In genomic region chr2:150528861-150529801, GRCh38 we compare ENCODE assay signal across 8 cellular contexts. TPM values are rescaled to one million over a fixed set of nuclear protein-coding genes. Genes with fewer than 3 reads are reported as not detected.
DNase-seq lines count a peak whose midpoint lies in the region; TF ChIP-seq lines count a peak whose summit lies in the region.

No MANE protein-coding gene starts in this region.

- H3K27me3 ChIP-seq in H7 (ENCODE audit: control insufficient read depth, insufficient read depth, low read length) = no peaks in the 10 kb centered on the region

- H3K4me3 ChIP-seq in H7 (ENCODE audit: insufficient read depth, low read depth, low read length) (no peak overlapping the region), fibroblast of pulmonary artery (replicated peaks; ENCODE audit: low read depth, low read length) (no peak overlapping the region)
- H3K4me3 ChIP-seq in Jurkat, Clone E6-1 (ENCODE audit: low read length) = no peak overlapping the region

- no peak overlapping the region for H3K4me3 Mint-ChIP-seq in activated naive CD8-positive, alpha-beta T cell treated with anti-CD3 and anti-CD28 coated beads for 36 hours

- no peaks in the 10 kb centered on the region for H3K36me3 ChIP-seq in H7 (replicated peaks; ENCODE audit: control insufficient read depth, insufficient read depth, low read length)

- H3K36me3 Mint-ChIP-seq in activated naive CD8-positive, alpha-beta T cell treated with anti-CD3 and anti-CD28 coated beads for 36 hours = no peaks in the 10 kb centered on the region

- H3K9me3 Mint-ChIP-seq in activated naive CD8-positive, alpha-beta T cell treated with anti-CD3 and anti-CD28 coated beads for 36 hours = no peaks in the 10 kb centered on the region

- H3K4me1 Mint-ChIP-seq in activated naive CD8-positive, alpha-beta T cell treated with anti-CD3 and anti-CD28 coated beads for 36 hours = no peaks in the 10 kb centered on the region

- DNase-seq in GM03348 (ENCODE audit: low spot score) = peak; percentile 69
- peak; percentile 21 for DNase-seq in H7
- peak; percentile 33 for DNase-seq in Jurkat, Clone E6-1 (ENCODE audit: low read depth, low spot score)
- peak; percentile 80 for DNase-seq in fibroblast of pulmonary artery (ENCODE audit: low read depth)
- no peak for DNase-seq in activated CD4-positive, alpha-beta T cell treated with anti-CD3 and anti-CD28 coated beads, Interleukin-2, amount 50 U/mL, for 1 hour
- DNase-seq in activated CD8-positive, alpha-beta memory T cell treated with anti-CD3 and anti-CD28 coated beads for 24 hours = no peak
- DNase-seq in activated naive CD8-positive, alpha-beta T cell treated with anti-CD3 and anti-CD28 coated beads for 36 hours = no peak
- DNase-seq in putamen (ENCODE audit: low spot score) = no peak

- no peak for TF ChIP-seq CTCF in fibroblast of pulmonary artery (IDR thresholded peaks at IDR 0.05; ENCODE audit: low read length, missing control alignments)

- no peaks in the 10 kb centered on the region for H3K27me3 Mint-ChIP-seq in activated naive CD8-positive, alpha-beta T cell treated with anti-CD3 and anti-CD28 coated beads for 36 hours

- H3K27ac Mint-ChIP-seq in activated naive CD8-positive, alpha-beta T cell treated with anti-CD3 and anti-CD28 coated beads for 36 hours = no peak overlapping the region

RNA-seq across cellular contexts. Expression of gene RND3, which starts 41.7 kb away (rescaled TPM):
- total RNA-seq in H7 (2014; rRNA removed; shearing (Covaris generic)) = 53.3 and 76.6 TPM in 2 replicates
- not detected for polyA plus RNA-seq in Jurkat, Clone E6-1 (2012; ENCODE audit: insufficient read depth, insufficient read length)
- total RNA-seq in activated naive CD8-positive, alpha-beta T cell treated with anti-CD3 and anti-CD28 coated beads for 36 hours = not detected

Comparison
In these comparisons a context has a peak if more than half of its experiments do, and no peak if none do; other contexts are left out.
1. DNase-seq: peak in GM03348 (single experiment), H7 (single experiment), Jurkat, Clone E6-1 (single experiment) and fibroblast of pulmonary artery (single experiment); none in activated CD4-positive, alpha-beta T cell treated with anti-CD3 and anti-CD28 coated beads, Interleukin-2, amount 50 U/mL, for 1 hour (single experiment), activated CD8-positive, alpha-beta memory T cell treated with anti-CD3 and anti-CD28 coated beads for 24 hours (single experiment), activated naive CD8-positive, alpha-beta T cell treated with anti-CD3 and anti-CD28 coated beads for 36 hours (single experiment) and putamen (single experiment).
2. RNA of gene RND3, which starts 41.7 kb away (total RNA-seq): 53.3 to 76.6 TPM in H7; not detected in activated naive CD8-positive, alpha-beta T cell treated with anti-CD3 and anti-CD28 coated beads for 36 hours; every median in the first group is over 10 times any median in the second.